In genomic region chr3:65607965-65608460, GRCh38 we compare ENCODE assay signal across 1 cellular context.
TF ChIP-seq lines count a peak whose summit lies in the region.

No MANE protein-coding gene starts in this region.

TF ChIP-seq in WTC11, 78 proteins besides CTCF, POLR2A, EP300 and RAD21 (continued from another document):
- TF ChIP-seq, protein P1, sequence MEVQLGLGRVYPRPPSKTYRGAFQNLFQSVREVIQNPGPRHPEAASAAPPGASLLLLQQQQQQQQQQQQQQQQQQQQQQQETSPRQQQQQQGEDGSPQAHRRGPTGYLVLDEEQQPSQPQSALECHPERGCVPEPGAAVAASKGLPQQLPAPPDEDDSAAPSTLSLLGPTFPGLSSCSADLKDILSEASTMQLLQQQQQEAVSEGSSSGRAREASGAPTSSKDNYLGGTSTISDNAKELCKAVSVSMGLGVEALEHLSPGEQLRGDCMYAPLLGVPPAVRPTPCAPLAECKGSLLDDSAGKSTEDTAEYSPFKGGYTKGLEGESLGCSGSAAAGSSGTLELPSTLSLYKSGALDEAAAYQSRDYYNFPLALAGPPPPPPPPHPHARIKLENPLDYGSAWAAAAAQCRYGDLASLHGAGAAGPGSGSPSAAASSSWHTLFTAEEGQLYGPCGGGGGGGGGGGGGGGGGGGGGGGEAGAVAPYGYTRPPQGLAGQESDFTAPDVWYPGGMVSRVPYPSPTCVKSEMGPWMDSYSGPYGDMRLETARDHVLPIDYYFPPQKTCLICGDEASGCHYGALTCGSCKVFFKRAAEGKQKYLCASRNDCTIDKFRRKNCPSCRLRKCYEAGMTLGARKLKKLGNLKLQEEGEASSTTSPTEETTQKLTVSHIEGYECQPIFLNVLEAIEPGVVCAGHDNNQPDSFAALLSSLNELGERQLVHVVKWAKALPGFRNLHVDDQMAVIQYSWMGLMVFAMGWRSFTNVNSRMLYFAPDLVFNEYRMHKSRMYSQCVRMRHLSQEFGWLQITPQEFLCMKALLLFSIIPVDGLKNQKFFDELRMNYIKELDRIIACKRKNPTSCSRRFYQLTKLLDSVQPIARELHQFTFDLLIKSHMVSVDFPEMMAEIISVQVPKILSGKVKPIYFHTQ (CRISPR knock-in tag; IDR thresholded peaks at IDR 0.05) = peak; percentile 80; the same call in 1 of the 2 replicates
- peak; percentile 89 for TF ChIP-seq EMX1 (CRISPR knock-in tag; IDR thresholded peaks at IDR 0.05)
- TF ChIP-seq, protein P2, sequence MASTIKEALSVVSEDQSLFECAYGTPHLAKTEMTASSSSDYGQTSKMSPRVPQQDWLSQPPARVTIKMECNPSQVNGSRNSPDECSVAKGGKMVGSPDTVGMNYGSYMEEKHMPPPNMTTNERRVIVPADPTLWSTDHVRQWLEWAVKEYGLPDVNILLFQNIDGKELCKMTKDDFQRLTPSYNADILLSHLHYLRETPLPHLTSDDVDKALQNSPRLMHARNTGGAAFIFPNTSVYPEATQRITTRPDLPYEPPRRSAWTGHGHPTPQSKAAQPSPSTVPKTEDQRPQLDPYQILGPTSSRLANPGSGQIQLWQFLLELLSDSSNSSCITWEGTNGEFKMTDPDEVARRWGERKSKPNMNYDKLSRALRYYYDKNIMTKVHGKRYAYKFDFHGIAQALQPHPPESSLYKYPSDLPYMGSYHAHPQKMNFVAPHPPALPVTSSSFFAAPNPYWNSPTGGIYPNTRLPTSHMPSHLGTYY (CRISPR knock-in tag; IDR thresholded peaks at IDR 0.05) = peak; percentile 81
- 0 out of 2 replicates have a peak, but pooled peaks have one; percentile 62 for TF ChIP-seq PRRX2 (CRISPR knock-in tag; IDR thresholded peaks at IDR 0.05)
- TF ChIP-seq NFATC4 (CRISPR knock-in tag; IDR thresholded peaks at IDR 0.05) = peak; percentile 83
TF ChIP-seq in WTC11: peak in this region for 6; not testable (repeated sequence) for 72.
